In the genomic region with DNA sequence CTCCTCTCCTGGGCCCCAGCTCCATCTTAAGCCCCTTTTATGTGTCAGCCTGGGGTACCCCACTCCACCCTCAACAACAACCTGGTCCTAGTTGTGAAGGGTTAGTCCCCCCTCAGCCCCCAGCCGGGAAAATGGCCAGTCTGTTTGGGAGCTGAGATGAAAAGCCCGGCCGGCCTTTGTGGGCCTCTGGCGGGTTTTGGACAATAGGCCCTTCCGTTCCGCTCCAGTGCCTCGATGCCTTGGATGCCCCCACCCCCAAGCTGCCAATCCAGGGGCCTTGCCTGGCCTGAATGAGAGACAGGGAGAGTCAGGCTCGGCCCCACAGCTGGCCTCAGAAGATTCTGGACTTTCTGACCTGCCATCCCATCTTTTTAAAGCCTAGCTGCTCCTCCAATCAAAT, we compare ENCODE assay signal across 26 cellular contexts. TPM values are rescaled to one million over a fixed set of nuclear protein-coding genes. Genes with fewer than 3 reads are reported as not detected.
DNase-seq lines count a peak whose midpoint lies in the region; ATAC-seq and TF ChIP-seq lines count a peak whose summit lies in the region.
"Had no signal": no experiment of that assay in that cellular context is flagged by ENCODE, and none has a peak within 500 bp of the region (broad histone marks: within the 10 kb centered on the region; RNA-seq: fewer than 3 reads in every experiment).

No MANE protein-coding gene starts in this region.

- WGBS in mesodermal cell (ENCODE audit: insufficient coverage in 2 of 2), 2 experiments = 29 to 39% methylated on average over 5 of the region's 8 CpGs
- WGBS in right cardiac atrium = 63% methylated on average over 8 of the region's 8 CpGs

- peaks cover 11% of the 10 kb centered on the region; the same call in 1 of the 2 replicates for H3F3A ChIP-seq in GM23338 (replicated peaks; ENCODE audit: low read depth)

- H3K27me3 Mint-ChIP-seq in GM23338 (ENCODE audit: insufficient read depth, low read depth, poor library complexity) (peaks cover 70% of the 10 kb centered on the region), brain (no peaks in the 10 kb centered on the region)

- H3K4me3 Mint-ChIP-seq in GM23338 (peak overlapping the region; percentile 46; the same call in 1 of the 3 replicates), brain (peak overlapping the region; percentile 43 to 81 (median 78))
- H3K4me3 Mint-ChIP-seq: activated CD8-positive, alpha-beta T cell treated with anti-CD3 and anti-CD28 coated beads, Interleukin-2, amount 10 ng/mL, durations not matched to agents 7 days and 5 days; activated T-cell treated with anti-CD3 and anti-CD28 coated beads, Interleukin-2, amount 50 U/mL, for 24 hours; natural killer cell treated with Interleukin-12 subunit alpha and Interleukin-12 subunit beta and Interleukin-15 and Interleukin-18, amount 100 ng/mL, for 72 hours had no signal

- intact Hi-C loops in right cardiac atrium (cut with DNase I) = no loop called here

- peak overlapping the region; percentile 90 for H3K4me2 ChIP-seq in GM23338

- H3K27me3 ChIP-seq in GM23338 (ENCODE audit: insufficient read depth) (peaks cover 95% of the 10 kb centered on the region), right cardiac atrium (ENCODE audit: control insufficient read depth, insufficient read depth) (no peaks in the 10 kb centered on the region)
- H3K27me3 ChIP-seq: gastrocnemius medialis had no signal

- H3K27ac Mint-ChIP-seq in GM23338 (no peak overlapping the region), brain (peak overlapping the region; percentile 93 to 99 (median 97))
- H3K27ac Mint-ChIP-seq: activated CD8-positive, alpha-beta T cell treated with anti-CD3 and anti-CD28 coated beads, Interleukin-2, amount 10 ng/mL, durations not matched to agents 7 days and 5 days; activated T-cell treated with anti-CD3 and anti-CD28 coated beads, Interleukin-2, amount 50 U/mL, for 24 hours; natural killer cell treated with Interleukin-12 subunit alpha and Interleukin-12 subunit beta and Interleukin-15 and Interleukin-18, amount 100 ng/mL, for 72 hours had no signal

- peaks cover 41% of the 10 kb centered on the region for H3K4me1 ChIP-seq in GM23338 (ENCODE audit: insufficient read depth)
- H3K4me1 ChIP-seq in mesodermal cell (ENCODE audit: control insufficient read depth, insufficient read depth, low read length, poor library complexity, severe bottlenecking) = peaks cover 43% of the 10 kb centered on the region
- H3K4me1 ChIP-seq in right cardiac atrium (ENCODE audit: control insufficient read depth, insufficient read depth, low read length) = peaks cover 17% of the 10 kb centered on the region

- H3K36me3 Mint-ChIP-seq in GM23338 (ENCODE audit: low read depth) (no peaks in the 10 kb centered on the region), brain (peaks cover 9% of the 10 kb centered on the region)
- H3K36me3 Mint-ChIP-seq: natural killer cell treated with Interleukin-12 subunit alpha and Interleukin-12 subunit beta and Interleukin-15 and Interleukin-18, amount 100 ng/mL, for 72 hours had no signal

- ATAC-seq in GM23338 = no peak
- no peak for ATAC-seq in HG02798 (IDR thresholded peaks at IDR 0.05; ENCODE audit: poor library complexity, unreplicated experiment)
- no peak for ATAC-seq in right cardiac atrium
- ATAC-seq: activated CD4-positive, CD25-positive, alpha-beta regulatory T cell treated with anti-CD3 and anti-CD28 coated beads, Interleukin-2, amount 50 U/mL, for 24 hours; activated CD8-positive, alpha-beta T cell treated with anti-CD3 and anti-CD28 coated beads, Interleukin-2, amount 10 ng/mL, durations not matched to agents 7 days and 5 days; gastrocnemius medialis; natural killer cell treated with Interleukin-12 subunit alpha and Interleukin-12 subunit beta and Interleukin-15 and Interleukin-18, amount 100 ng/mL, for 72 hours had no signal

- no peak overlapping the region for H3K27ac ChIP-seq in GM23338 (ENCODE audit: low read depth)
- peak overlapping the region; percentile 84 for H3K27ac ChIP-seq in mesodermal cell (ENCODE audit: low read depth, low read length, severe bottlenecking)
- H3K27ac ChIP-seq in right cardiac atrium (ENCODE audit: low read length) = no peak overlapping the region
- H3K27ac ChIP-seq: C4-2B, thoracic aorta had no signal

- H3K9me2 ChIP-seq in GM23338 (ENCODE audit: insufficient read depth) = no peaks in the 10 kb centered on the region

- H4K20me1 ChIP-seq in GM23338 (replicated peaks; ENCODE audit: insufficient read depth) = peaks cover 7% of the 10 kb centered on the region; the same call in 1 of the 2 replicates

- H3K4me1 Mint-ChIP-seq in GM23338 = peaks cover 44% of the 10 kb centered on the region
- peaks cover 92% of the 10 kb centered on the region for H3K4me1 Mint-ChIP-seq in brain

- H3K9me3 Mint-ChIP-seq in GM23338 (no peaks in the 10 kb centered on the region), brain (no peaks in the 10 kb centered on the region)
- H3K9me3 Mint-ChIP-seq: activated T-cell treated with anti-CD3 and anti-CD28 coated beads, Interleukin-2, amount 50 U/mL, for 24 hours; natural killer cell treated with Interleukin-12 subunit alpha and Interleukin-12 subunit beta and Interleukin-15 and Interleukin-18, amount 100 ng/mL, for 72 hours had no signal

- no peak for TF ChIP-seq CTCF in GM23338 (conservative IDR thresholded peaks at IDR 0.05; ENCODE audit: low read depth in 2 of 2)
- no peak for TF ChIP-seq CTCF in brain (conservative IDR thresholded peaks at IDR 0.05)

- H3K9me3 ChIP-seq in mesodermal cell (ENCODE audit: control insufficient read depth, low read length) = no peaks in the 10 kb centered on the region
- H3K9me3 ChIP-seq in right cardiac atrium (ENCODE audit: control insufficient read depth, low read length) = no peaks in the 10 kb centered on the region
- H3K9me3 ChIP-seq: gastrocnemius medialis, thoracic aorta had no signal

- no peak overlapping the region for H2AFZ ChIP-seq in GM23338

- 0 out of 2 replicates have a peak overlapping the region, but pooled peaks have one; percentile 62 for H3K4me3 ChIP-seq in GM23338
- no peak overlapping the region for H3K4me3 ChIP-seq in mesodermal cell (ENCODE audit: extremely low read depth, insufficient read depth, low read length, poor library complexity, severe bottlenecking)
- no peak overlapping the region for H3K4me3 ChIP-seq in right cardiac atrium (ENCODE audit: low read length)
- H3K4me3 ChIP-seq: gastrocnemius medialis, thoracic aorta had no signal

- H3K36me3 ChIP-seq in GM23338 (ENCODE audit: insufficient read depth) = no peaks in the 10 kb centered on the region
- H3K36me3 ChIP-seq in mesodermal cell (ENCODE audit: control insufficient read depth, insufficient read depth, low read length) = no peaks in the 10 kb centered on the region
- H3K36me3 ChIP-seq: gastrocnemius medialis, thoracic aorta had no signal

- H3K79me2 ChIP-seq in GM23338 (replicated peaks; ENCODE audit: insufficient read depth) = no peaks in the 10 kb centered on the region

- DNase-seq in GM23338 (ENCODE audit: low spot score) = peak; percentile 48
- no peak for DNase-seq in NK-92 (lab: John Stamatoyannopoulos, UW; ENCODE audit: unreplicated experiment)
- no peak for DNase-seq in right cardiac atrium
- DNase-seq: activated CD8-positive, alpha-beta T cell treated with anti-CD3 and anti-CD28 coated beads, Interleukin-2, amount 10 ng/mL, durations not matched to agents 7 days and 5 days; activated naive CD4-positive, alpha-beta T cell treated with Interleukin-2 at 50 U/mL for 16 hours; activated T-cell treated with anti-CD3 and anti-CD28 coated beads, Interleukin-2, amount 50 U/mL, for 24 hours; amniotic stem cell; DMS 273 treated with DMSO at 0.1 percent for 48 hours; erythroblast; gastrocnemius medialis; HCEC 1CT; kidney glomerular epithelial cell; NCI-H1105 treated with DMSO at 0.1 percent for 48 hours; NCI-H510A treated with DMSO at 0.1 percent for 48 hours; stimulated activated naive CD4-positive, alpha-beta T cell had no signal

TF ChIP-seq in GM23338, 12 proteins besides CTCF, POLR2A, EP300 and RAD21:
- peak; percentile 30 for TF ChIP-seq EZH2 (IDR thresholded peaks at IDR 0.05; ENCODE audit: low read depth, unreplicated experiment)
- no peak for TF ChIP-seq JUNB (IDR thresholded peaks at IDR 0.05; ENCODE audit: unreplicated experiment)
- TF ChIP-seq NANOG (IDR thresholded peaks at IDR 0.05; ENCODE audit: borderline replicate concordance) = no peak

RNA-seq across cellular contexts. Expression of gene CNTFR, which starts 9.2 kb away (rescaled TPM):
- 1.1 and 1.9 TPM in 2 replicates for total RNA-seq in GM23338 (2014; rRNA removed; shearing (Covaris generic))
- 0.59 and 0.73 TPM in 2 replicates for polyA plus RNA-seq in GM23338 (2016; fragmentation: Nextera tagmentation; extraction: Ambion mirVana)
- polyA plus RNA-seq in brain (ENCODE audit: insufficient read depth, low read depth, low replicate concordance) = 92.8 TPM
- polyA plus RNA-seq in mesodermal cell (2013, experiment 1 of 2) = 55.1 TPM
- polyA plus RNA-seq in mesodermal cell (2013, experiment 2 of 2) = 40.6 TPM
- total RNA-seq in right cardiac atrium = 10 to 100 TPM; 14.9 to 66.4 (median 46.0) TPM
- 55.0 TPM for polyA plus RNA-seq in right cardiac atrium
- total RNA-seq: activated CD8-positive, alpha-beta T cell treated with anti-CD3 and anti-CD28 coated beads, Interleukin-2, amount 10 ng/mL, durations not matched to agents 7 days and 5 days; dermis microvascular lymphatic vessel endothelial cell; LHCN-M2; natural killer cell treated with Interleukin-12 subunit alpha and Interleukin-12 subunit beta and Interleukin-15 and Interleukin-18, amount 100 ng/mL, for 72 hours had no signal

RNA-seq across cellular contexts. Expression of gene RPP25L, which starts 31.5 kb away (rescaled TPM):
- 19.9 and 25.1 TPM in 2 replicates for total RNA-seq in GM23338 (2014; rRNA removed; shearing (Covaris generic))
- polyA plus RNA-seq in GM23338 (2016; fragmentation: Nextera tagmentation; extraction: Ambion mirVana) (16.4 and 18.5 TPM in 2 replicates), brain (ENCODE audit: insufficient read depth, low read depth, low replicate concordance) (30.9 TPM), right cardiac atrium (49.0 TPM)
- polyA plus RNA-seq in mesodermal cell (2013, experiment 1 of 2) = 21.7 TPM
- polyA plus RNA-seq in mesodermal cell (2013, experiment 2 of 2) = 21.0 TPM
- total RNA-seq in right cardiac atrium = 10 to 100 TPM; 17.8 to 34.5 (median 31.3) TPM

RNA-seq across cellular contexts. Expression of gene DCTN3, which starts 39.9 kb away (rescaled TPM):
- 12.9 and 20.6 TPM in 2 replicates for total RNA-seq in GM23338 (2014; rRNA removed; shearing (Covaris generic))
- polyA plus RNA-seq in GM23338 (2016; fragmentation: Nextera tagmentation; extraction: Ambion mirVana) (17.9 and 23.2 TPM in 2 replicates), brain (ENCODE audit: insufficient read depth, low read depth, low replicate concordance) (314 TPM), right cardiac atrium (113 TPM)
- 91.2 TPM for polyA plus RNA-seq in mesodermal cell (2013, experiment 1 of 2)
- 92.4 TPM for polyA plus RNA-seq in mesodermal cell (2013, experiment 2 of 2)
- 100 to 1,000 TPM in 3 of 4 donors, 10 to 100 TPM in 1; 99.3 to 128 (median 117) TPM for total RNA-seq in right cardiac atrium

RNA-seq across cellular contexts. Expression of gene ARID3C, which starts 48.5 kb away (rescaled TPM):
- total RNA-seq in GM23338 (2014; rRNA removed; shearing (Covaris generic)) = 0.49 TPM in 1 of 2 replicates, not detected in the other
- polyA plus RNA-seq in GM23338 (2016; fragmentation: Nextera tagmentation; extraction: Ambion mirVana) = not detected in 2 replicates
- polyA plus RNA-seq in brain (ENCODE audit: insufficient read depth, low read depth, low replicate concordance) = not detected
- polyA plus RNA-seq in mesodermal cell (2013, experiment 1 of 2) = not detected
- not detected for polyA plus RNA-seq in mesodermal cell (2013, experiment 2 of 2)
- total RNA-seq in right cardiac atrium = not detected
- not detected for polyA plus RNA-seq in right cardiac atrium
- total RNA-seq: cardiac septum, dermis microvascular lymphatic vessel endothelial cell, gastrocnemius medialis, mesenteric fat pad, thoracic aorta had no signal

RNA-seq across cellular contexts. Expression of gene SIGMAR1, which starts 57.2 kb away (rescaled TPM):
- 104 and 167 TPM in 2 replicates for total RNA-seq in GM23338 (2014; rRNA removed; shearing (Covaris generic))
- 76.4 and 82.3 TPM in 2 replicates for polyA plus RNA-seq in GM23338 (2016; fragmentation: Nextera tagmentation; extraction: Ambion mirVana)
- 81.1 TPM for polyA plus RNA-seq in brain (ENCODE audit: insufficient read depth, low read depth, low replicate concordance)
- polyA plus RNA-seq in mesodermal cell (2013, experiment 1 of 2) = 78.1 TPM
- polyA plus RNA-seq in mesodermal cell (2013, experiment 2 of 2) = 61.4 TPM
- 10 to 100 TPM; 28.6 to 37.2 (median 35.5) TPM for total RNA-seq in right cardiac atrium
- 36.0 TPM for polyA plus RNA-seq in right cardiac atrium

Comparison
In these comparisons a context has a peak if more than half of its experiments do, and no peak if none do; other contexts are left out.
1. RNA of gene CNTFR, which starts 9.2 kb away (polyA plus RNA-seq): 92.8 TPM in brain (single experiment) and 55.0 TPM in right cardiac atrium (single experiment); 0.59 to 0.73 TPM in GM23338; every median in the first group is over 10 times any median in the second.